In the genomic region with DNA sequence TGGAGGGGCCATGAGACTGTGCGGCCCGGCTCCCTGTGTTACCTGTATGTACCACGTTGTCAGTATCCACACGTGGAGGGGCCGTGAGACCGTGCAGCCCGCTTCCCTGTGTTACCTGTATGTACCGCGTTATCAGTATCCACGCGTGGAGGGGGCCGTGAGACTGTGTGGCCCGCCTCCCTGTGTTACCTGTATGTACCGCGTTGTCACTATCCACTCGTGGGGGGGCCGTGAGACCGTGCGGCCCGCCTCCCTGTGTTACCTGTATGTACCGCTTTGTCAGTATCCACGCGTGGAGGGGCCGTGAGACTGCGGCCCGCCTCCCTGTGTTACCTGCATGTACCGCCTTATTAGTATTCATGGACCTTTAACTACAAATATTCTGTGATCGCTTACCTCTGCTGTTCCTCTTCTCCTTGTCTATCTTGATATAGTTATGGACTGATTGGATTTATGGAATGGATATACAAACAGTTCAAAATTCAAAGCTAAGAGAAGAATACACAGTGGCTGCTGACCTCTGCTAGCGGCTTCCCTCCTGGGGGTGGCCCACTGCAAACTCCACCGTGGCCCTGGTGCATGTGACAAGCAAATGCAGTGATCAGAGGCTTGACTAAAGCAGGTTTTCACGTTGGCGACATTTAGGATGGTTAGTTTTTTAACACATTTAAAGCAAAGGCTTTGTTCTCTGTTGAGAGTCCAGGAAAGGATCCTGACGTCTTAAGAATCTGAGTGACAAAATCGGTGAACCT, we compare ENCODE assay signal across 18 cellular contexts. TPM values are rescaled to one million over a fixed set of nuclear protein-coding genes. Genes with fewer than 3 reads are reported as not detected.
DNase-seq lines count a peak whose midpoint lies in the region; ATAC-seq, FAIRE-seq and TF ChIP-seq lines count a peak whose summit lies in the region.
"Had no signal": no experiment of that assay in that cellular context is flagged by ENCODE, and none has a peak within 500 bp of the region (broad histone marks: within the 10 kb centered on the region; RNA-seq: fewer than 3 reads in every experiment).

No MANE protein-coding gene starts in this region.

- CTCF ChIA-PET in H1 (lab: Charles Lee; ENCODE audit: partially characterized antibody) = interaction anchor here (0.8 kb wide), 1 partner anchor 18 kb away, joined by 3 read pairs; no protein-coding TSS in a partner anchor

- TF ChIP-seq RAD21 in H1 (IDR thresholded peaks at IDR 0.05 in 1 of 2, conservative IDR thresholded peaks at IDR 0.05 in 1 of 2; ENCODE audit: low read depth in 2 of 2, low read length in 2 of 2) = no peak

- no peak overlapping the region for H4K5ac ChIP-seq in H1 (ENCODE audit: insufficient read length, low read depth, low read length)

- peak overlapping the region; percentile 66 for H2BK5ac ChIP-seq in H1 (ENCODE audit: low read depth, low read length)

- H2BK120ac ChIP-seq in H1 (replicated peaks; ENCODE audit: low read depth, low read length) = no peak overlapping the region

- no peak overlapping the region for H3K4ac ChIP-seq in H1 (replicated peaks; ENCODE audit: insufficient read length, low read depth, low read length)

- no peak overlapping the region for H3K4me3 Mint-ChIP-seq in nephron progenitor cell
- H3K4me3 Mint-ChIP-seq: CD8-positive, alpha-beta memory T cell; IgD-negative memory B cell had no signal

- no peaks in the 10 kb centered on the region for H4K20me1 ChIP-seq in H1 (replicated peaks in 1 of 2; ENCODE audit: control insufficient read depth in 1 of 2, insufficient read depth in 2 of 2, low read length in 2 of 2)

- H3K9me3 ChIP-seq in cardiac muscle cell (ENCODE audit: low read depth) = no peaks in the 10 kb centered on the region
- H3K9me3 ChIP-seq in H1 (ENCODE audit: insufficient read depth in 2 of 2, low read depth in 1 of 2, low read length in 1 of 2) = no peaks in the 10 kb centered on the region
- no peaks in the 10 kb centered on the region for H3K9me3 ChIP-seq in skeletal muscle tissue (ENCODE audit: control insufficient read depth in 3 of 3, low read length in 3 of 3)
- H3K9me3 ChIP-seq: BLaER1, SJSA1 had no signal

- H3K4me3 ChIP-seq in cardiac muscle cell = no peak overlapping the region
- no peak overlapping the region for H3K4me3 ChIP-seq in H1 (ENCODE audit: extremely low read depth in 1 of 4, insufficient read depth in 2 of 4, low read depth in 3 of 4, low read length in 4 of 4)
- no peak overlapping the region for H3K4me3 ChIP-seq in skeletal muscle tissue (ENCODE audit: low read length in 3 of 3)
- H3K4me3 ChIP-seq: BLaER1, SJSA1 had no signal

- WGBS in H1 (ENCODE audit: extremely low coverage in 1 of 2, insufficient coverage in 1 of 2, insufficient read length in 1 of 2, insufficient replicate concordance in 2 of 2, low coverage in 1 of 2, low lambda C conversion rate in 2 of 2, missing lambda C conversion rate in 1 of 2), 2 experiments = 96% methylated on average over 33 of the region's 34 CpGs; no CpG with 5 or more reads in 1 of the 2 experiments

- intact Hi-C loops in Right ventricle myocardium inferior (cut with DNase I) = loop anchor here (2.0 kb wide), 1 partner anchor 36 kb away; no protein-coding TSS in a partner anchor

- peak overlapping the region; percentile 63; the same call in 1 of the 2 replicates for H4K8ac ChIP-seq in H1 (ENCODE audit: extremely low read depth, insufficient read depth, low read length)

- no peak overlapping the region for H3K14ac ChIP-seq in H1 (ENCODE audit: insufficient read length)

- H3K23me2 ChIP-seq in H1 (ENCODE audit: low read depth, low read length) = no peaks in the 10 kb centered on the region

- no peak overlapping the region for H3K23ac ChIP-seq in H1 (ENCODE audit: insufficient read length)

- peaks cover 24% of the 10 kb centered on the region for H3K79me1 ChIP-seq in H1 (ENCODE audit: low read depth, low read length)

- H3K27ac ChIP-seq in cardiac muscle cell (peak overlapping the region; percentile 99), H1 (ENCODE audit: low read depth, low read length) (no peak overlapping the region), skeletal muscle tissue (ENCODE audit: low read depth, low read length) (peak overlapping the region; percentile 81)
- H3K27ac ChIP-seq: 22Rv1, BLaER1, SJSA1 had no signal

- H3K36me3 Mint-ChIP-seq in nephron progenitor cell (ENCODE audit: low read depth) = no peaks in the 10 kb centered on the region
- H3K36me3 Mint-ChIP-seq: CD8-positive, alpha-beta memory T cell had no signal

- no peak overlapping the region for H3K4me2 ChIP-seq in H1 (ENCODE audit: insufficient read depth in 1 of 2, low read depth in 2 of 2, low read length in 2 of 2)
- H3K4me2 ChIP-seq: BLaER1 had no signal

- TF ChIP-seq CTCF in cardiac muscle cell (IDR thresholded peaks at IDR 0.05; ENCODE audit: low read depth, low read length) (no peak), H1 (IDR thresholded peaks at IDR 0.05; ENCODE audit: control extremely low read depth in 1 of 3, insufficient read depth in 1 of 3, low read depth in 1 of 3, low read length in 3 of 3) (no peak), nephron progenitor cell (IDR thresholded peaks at IDR 0.05) (no peak)

- H3K27me3 ChIP-seq in cardiac muscle cell = no peaks in the 10 kb centered on the region
- H3K27me3 ChIP-seq in H1 (replicated peaks in 1 of 4; ENCODE audit: control insufficient read depth in 3 of 4, extremely low read depth in 1 of 4, insufficient read depth in 3 of 4, low read length in 3 of 4) = no peaks in the 10 kb centered on the region
- no peaks in the 10 kb centered on the region for H3K27me3 ChIP-seq in skeletal muscle tissue (ENCODE audit: control insufficient read depth in 3 of 3, insufficient read depth in 3 of 3, low read length in 3 of 3)
- H3K27me3 ChIP-seq: BLaER1, SJSA1 had no signal

- peaks cover 3% of the 10 kb centered on the region for H3K27me3 Mint-ChIP-seq in nephron progenitor cell (ENCODE audit: low read depth, poor library complexity)
- H3K27me3 Mint-ChIP-seq: CD8-positive, alpha-beta memory T cell; IgD-negative memory B cell had no signal

- no peak overlapping the region for H2BK20ac ChIP-seq in H1 (ENCODE audit: low read length)

- peaks cover 80% of the 10 kb centered on the region for H3K4me1 Mint-ChIP-seq in nephron progenitor cell

- no peak for TF ChIP-seq EP300 in H1 (IDR thresholded peaks at IDR 0.05; ENCODE audit: borderline replicate concordance in 1 of 2, low read depth in 2 of 2, low read length in 2 of 2)

- POLR2A ChIA-PET in H1 (lab: Charles Lee; ENCODE audit: partially characterized antibody) = interaction anchor here (1.1 kb wide), 1 partner anchor 9 kb away, joined by 3 read pairs; no protein-coding TSS in a partner anchor

- H3K9me3 Mint-ChIP-seq in nephron progenitor cell = no peaks in the 10 kb centered on the region
- H3K9me3 Mint-ChIP-seq: CD8-positive, alpha-beta memory T cell; IgD-negative memory B cell had no signal

- H3K4me1 ChIP-seq in cardiac muscle cell (ENCODE audit: low read depth) = peaks cover 68% of the 10 kb centered on the region
- peaks cover 3 to 43% (median 21%) of the 10 kb centered on the region in 4 experiments for H3K4me1 ChIP-seq in H1 (replicated peaks in 1 of 4; ENCODE audit: control insufficient read depth in 3 of 4, insufficient read depth in 4 of 4, low read length in 3 of 4)
- peaks cover 43 to 68% (median 62%) of the 10 kb centered on the region in 3 donors for H3K4me1 ChIP-seq in skeletal muscle tissue (ENCODE audit: control insufficient read depth in 3 of 3, insufficient read depth in 3 of 3, low read length in 3 of 3)

- H3K79me2 ChIP-seq in H1 (ENCODE audit: control insufficient read depth in 1 of 2, insufficient read depth in 2 of 2, low read length in 2 of 2) = peaks cover 0 to 81% of the 10 kb centered on the region in 2 experiments; a peak in 2 of 4 replicates

- H2AFZ ChIP-seq in H1 (ENCODE audit: low read length) = no peak overlapping the region

- H3K36me3 ChIP-seq in cardiac muscle cell = no peaks in the 10 kb centered on the region
- H3K36me3 ChIP-seq in H1 (ENCODE audit: control insufficient read depth in 2 of 4, insufficient read depth in 4 of 4, low read length in 3 of 4) = no peaks in the 10 kb centered on the region
- H3K36me3 ChIP-seq in skeletal muscle tissue (ENCODE audit: control insufficient read depth in 3 of 3, insufficient read depth in 3 of 3, low read length in 3 of 3) = no peaks in the 10 kb centered on the region
- H3K36me3 ChIP-seq: SJSA1 had no signal

- FAIRE-seq in H1 (lab: Jason Lieb, UNC) = no peak

- H3K9ac ChIP-seq in H1 (replicated peaks in 1 of 4; ENCODE audit: extremely low read depth in 1 of 4, low read depth in 3 of 4, low read length in 3 of 4) (no peak overlapping the region), skeletal muscle tissue (ENCODE audit: low read depth in 1 of 3, low read length in 3 of 3) (peak overlapping the region in 2 of 3 donors; percentile 50 to 54)
- H3K9ac ChIP-seq: BLaER1 had no signal

- no peak overlapping the region for H3K56ac ChIP-seq in H1 (replicated peaks; ENCODE audit: insufficient read length, low read depth, low read length)

- no peak for DNase-seq in cardiac muscle cell (ENCODE audit: low read depth in 1 of 2, low spot score in 1 of 2)
- no peak for DNase-seq in Right ventricle myocardium inferior (ENCODE audit: missing footprints)
- DNase-seq in H1 (ENCODE audit: low read depth in 1 of 2, low spot score in 2 of 2) = no peak
- DNase-seq in nephron progenitor cell = no peak
- DNase-seq in germinal center (ENCODE audit: low spot score) = no peak
- no peak for DNase-seq in NCI-H2107 (lab: John Stamatoyannopoulos, UW)
- DNase-seq: CD8-positive, alpha-beta memory T cell; DMS 273 treated with DMSO at 0.1 percent for 48 hours; HCEC 1CT; NCI-H1417; NCI-H1930; NCI-H510A had no signal

- peak overlapping the region; percentile 92 for H3K27ac Mint-ChIP-seq in nephron progenitor cell
- H3K27ac Mint-ChIP-seq: CD8-positive, alpha-beta memory T cell; IgD-negative memory B cell had no signal

- H3K18ac ChIP-seq in H1 (ENCODE audit: extremely low read depth, low read length) = no peak overlapping the region

- no peak for TF ChIP-seq POLR2A in H1 (IDR thresholded peaks at IDR 0.05; ENCODE audit: control extremely low read depth in 1 of 2, low read depth in 2 of 2, low read length in 2 of 2)
- no peak for TF ChIP-seq POLR2A in GM18505 (IDR thresholded peaks at IDR 0.05; ENCODE audit: borderline replicate concordance, extremely low read depth, insufficient read depth, insufficient read length)

- ATAC-seq in Right ventricle myocardium inferior = no peak
- ATAC-seq in GM18505 (IDR thresholded peaks at IDR 0.05; ENCODE audit: unreplicated experiment) = no peak

- H4K91ac ChIP-seq in H1 (replicated peaks; ENCODE audit: insufficient read length, low read length) = peak overlapping the region; percentile 68

- peak overlapping the region; percentile 84 for H2BK12ac ChIP-seq in H1 (ENCODE audit: low read depth, low read length)

- 0 out of 2 replicates have a peak overlapping the region, but pooled peaks have one; percentile 53 for H2BK15ac ChIP-seq in H1 (ENCODE audit: low read length)

- 0 out of 2 replicates have a peak overlapping the region, but pooled peaks have one; percentile 44 for H2AK5ac ChIP-seq in H1 (ENCODE audit: low read depth, low read length)

RNA-seq across cellular contexts. Expression of gene ATP11A, which starts 38.7 kb away (rescaled TPM):
- 25.2 and 42.9 TPM in 2 replicates for total RNA-seq in cardiac muscle cell
- 38.0 and 55.7 TPM in 2 replicates for polyA plus RNA-seq in cardiac muscle cell
- 89.9 TPM for total RNA-seq in Right ventricle myocardium inferior
- total RNA-seq in H1 (2021; fragmentation: NEBNext Ultra II Directional; extraction: Animal tissue kit (Norgen Biotek cat#: 25700)) = 72.9 and 78.5 TPM in 2 replicates
- 28.8 and 30.7 TPM in 2 replicates for polyA plus RNA-seq in H1 (2011; rRNA removed)
- 14.9 TPM for polyA plus RNA-seq in H1 (2011; cell fraction: cytosol; rRNA removed)
- polyA plus RNA-seq in H1 (2011; cell fraction: nucleus; rRNA removed) = 83.2 TPM
- polyA plus RNA-seq in H1 (2012, experiment 1 of 2) = 31.1 to 42.5 TPM (median 35.7 TPM) in 4 replicates
- 4.6 TPM for polyA plus RNA-seq in H1 (2012, experiment 2 of 2)
- 30.6 TPM for polyA plus RNA-seq in H1 (2013, experiment 1 of 2)
- 28.1 TPM for polyA plus RNA-seq in H1 (2013, experiment 2 of 2)
- polyA minus RNA-seq in H1 (2011; rRNA and poly(A)+ RNA removed) = 35.6 and 46.4 TPM in 2 replicates
- 49.0 TPM for polyA minus RNA-seq in H1 (2011; cell fraction: cytosol; rRNA and poly(A)+ RNA removed)
- 68.1 TPM for polyA minus RNA-seq in H1 (2011; cell fraction: nucleus; rRNA and poly(A)+ RNA removed)
- 11.5 TPM for total RNA-seq in skeletal muscle tissue

Comparison
In these comparisons a context has a peak if more than half of its experiments do, and no peak if none do; other contexts are left out.
1. H3K9ac ChIP-seq: peak in skeletal muscle tissue (2 of 3); none in H1 (0 of 4).